Comparison of ENCODE assay signal across 27 cellular contexts in the genomic region with DNA sequence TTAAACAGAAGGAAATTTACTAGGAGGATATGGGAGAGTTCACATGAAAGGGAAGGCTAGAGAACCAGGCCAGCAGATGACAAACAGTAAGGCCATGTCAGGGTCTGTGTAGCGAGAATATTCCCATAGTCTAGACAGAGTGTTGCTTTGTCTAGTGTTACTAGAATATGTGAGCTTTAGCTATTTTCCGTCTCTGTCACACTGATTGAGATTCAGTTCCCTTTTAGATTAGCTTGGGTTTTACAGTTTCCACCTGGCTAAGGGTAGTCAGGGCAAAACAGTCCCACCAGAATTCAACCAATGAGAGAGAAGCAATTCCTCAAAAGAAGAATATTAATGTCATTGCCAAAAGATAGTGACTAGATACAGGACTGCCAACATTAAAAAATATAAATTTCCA.
A peak's percentile ranks its signal among the peaks of the same experiment; 100 is the strongest.
DNase-seq lines count a peak whose midpoint lies in the region; ATAC-seq lines count a peak whose summit lies in the region.
"Had no signal": no experiment of that assay in that cellular context is flagged by ENCODE, and none has a peak within 500 bp of the region (broad histone marks: within the 10 kb centered on the region; RNA-seq: fewer than 3 reads in every experiment).

No MANE protein-coding gene starts in this region.

- H3K9me3 ChIP-seq in mesenchymal stem cell (ENCODE audit: control insufficient read depth, low read length), result no peaks in the 10 kb centered on the region
- H3K9me3 ChIP-seq: HAP-1, prostate gland, sigmoid colon, testis had no signal

- no peaks in the 10 kb centered on the region for H3K36me3 ChIP-seq in mesenchymal stem cell (ENCODE audit: control insufficient read depth in 1 of 2, insufficient read depth in 2 of 2, low read depth in 1 of 2, low read length in 2 of 2)
- H3K36me3 ChIP-seq: HAP-1, prostate gland, sigmoid colon had no signal

- H3K4ac ChIP-seq in mesenchymal stem cell (ENCODE audit: low read depth in 1 of 2, low read length in 2 of 2), result no peak overlapping the region

- H3K4me2 ChIP-seq in mesenchymal stem cell (ENCODE audit: low read length, poor library complexity, severe bottlenecking), result no peak overlapping the region

- H2AFZ ChIP-seq in mesenchymal stem cell (ENCODE audit: low read depth, low read length), result no peak overlapping the region

- H3K27me3 ChIP-seq in mesenchymal stem cell (ENCODE audit: control insufficient read depth in 1 of 2, insufficient read depth in 1 of 2, low read length in 2 of 2), result no peaks in the 10 kb centered on the region
- H3K27me3 ChIP-seq: sigmoid colon, testis had no signal

- H3K18ac ChIP-seq in mesenchymal stem cell (ENCODE audit: low read depth in 1 of 2, low read length in 2 of 2), result no peak overlapping the region

- H2BK120ac ChIP-seq in mesenchymal stem cell (ENCODE audit: low read depth, low read length), result no peak overlapping the region

- ATAC-seq in GM21529 (IDR thresholded peaks at IDR 0.05; ENCODE audit: unreplicated experiment) (peak; percentile 62), HG02571 (IDR thresholded peaks at IDR 0.05; ENCODE audit: unreplicated experiment) (no peak)
- ATAC-seq: activated T-cell treated with anti-CD3 and anti-CD28 coated beads, Interleukin-2, amount 50 U/mL, for 72 hours; left colon had no signal

- H3K4me3 ChIP-seq in mesenchymal stem cell (ENCODE audit: insufficient read depth in 1 of 2, low read depth in 1 of 2, low read length in 2 of 2), result no peak overlapping the region
- H3K4me3 ChIP-seq: HAP-1, prostate gland, sigmoid colon, testis had no signal

- H4K8ac ChIP-seq in mesenchymal stem cell (ENCODE audit: low read length), result no peak overlapping the region

- no peak overlapping the region for H2BK5ac ChIP-seq in mesenchymal stem cell (ENCODE audit: low read depth, low read length, poor library complexity, severe bottlenecking)

- DNase-seq in NOMO-1 treated with DMSO at 0.1 percent for 48 hours (lab: John Stamatoyannopoulos, UW; ENCODE audit: unreplicated experiment) (peak; percentile 17), NOMO-1 (lab: John Stamatoyannopoulos, UW; ENCODE audit: unreplicated experiment in 2 of 2) (no peak), NAMALWA (ENCODE audit: low spot score) (peak; percentile 5), GDM1 (lab: John Stamatoyannopoulos, UW) (no peak), mesenchymal stem cell (no peak), iPS-NIHi7 (ENCODE audit: extremely low spot score) (no peak)
- DNase-seq: 8988T; activated naive CD4-positive, alpha-beta T cell; activated T-cell treated with anti-CD3 and anti-CD28 coated beads, Interleukin-2, amount 50 U/mL, for 72 hours; CD4-positive, CD25-positive, alpha-beta regulatory T cell; DND-41; Karpas-422; left colon; mammary epithelial cell; NCI-H1048; NCI-H187 treated with DMSO at 0.1 percent for 48 hours; NCI-H2171 treated with DMSO at 0.1 percent for 48 hours; NCI-H510A treated with DMSO at 0.1 percent for 48 hours; sigmoid colon; stimulated activated CD4-positive, alpha-beta T cell treated with anti-CD3 and anti-CD28 coated beads, Interleukin-15, amount 100 ng/mL, for 24 hours; stimulated activated naive CD4-positive, alpha-beta T cell treated with Interleukin-2 at 50 U/mL for 16 hours; T1000; testis had no signal

- H3K23ac ChIP-seq in mesenchymal stem cell (ENCODE audit: low read length in 2 of 2), result no peak overlapping the region

- H3K14ac ChIP-seq in mesenchymal stem cell (ENCODE audit: low read length in 2 of 2), result no peak overlapping the region

- no peak overlapping the region for H3K27ac ChIP-seq in mesenchymal stem cell (ENCODE audit: low read length, poor library complexity, severe bottlenecking)
- H3K27ac ChIP-seq: prostate gland, sigmoid colon, testis had no signal

- 91% methylated on average over 2 of the region's 2 CpGs for WGBS in mesenchymal stem cell

- no peak overlapping the region for H3K9ac ChIP-seq in mesenchymal stem cell (ENCODE audit: low read length)

- H2AK5ac ChIP-seq in mesenchymal stem cell (ENCODE audit: low read length, severe bottlenecking), result no peak overlapping the region

- no peak overlapping the region for H2BK12ac ChIP-seq in mesenchymal stem cell (ENCODE audit: low read length in 2 of 2)

- no peaks in the 10 kb centered on the region for H3K79me1 ChIP-seq in mesenchymal stem cell (replicated peaks; ENCODE audit: low read length, poor library complexity, severe bottlenecking)

- no peak overlapping the region for H4K91ac ChIP-seq in mesenchymal stem cell (ENCODE audit: low read length)

- H2BK15ac ChIP-seq in mesenchymal stem cell (ENCODE audit: low read depth, poor library complexity, severe bottlenecking), result no peak overlapping the region

- no peaks in the 10 kb centered on the region for H3K4me1 ChIP-seq in mesenchymal stem cell (ENCODE audit: control insufficient read depth, insufficient read depth, low read depth, low read length)
- H3K4me1 ChIP-seq: HAP-1, prostate gland had no signal

Comparison
In these comparisons a context has a peak if more than half of its experiments do, and no peak if none do; other contexts are left out.
1. DNase-seq: peak in NOMO-1 treated with DMSO at 0.1 percent for 48 hours (single experiment) and NAMALWA (single experiment); none in NOMO-1 (0 of 2), GDM1 (single experiment), mesenchymal stem cell (single experiment) and iPS-NIHi7 (single experiment).